10 cellular contexts compared by ENCODE assay signal in the genomic region with DNA sequence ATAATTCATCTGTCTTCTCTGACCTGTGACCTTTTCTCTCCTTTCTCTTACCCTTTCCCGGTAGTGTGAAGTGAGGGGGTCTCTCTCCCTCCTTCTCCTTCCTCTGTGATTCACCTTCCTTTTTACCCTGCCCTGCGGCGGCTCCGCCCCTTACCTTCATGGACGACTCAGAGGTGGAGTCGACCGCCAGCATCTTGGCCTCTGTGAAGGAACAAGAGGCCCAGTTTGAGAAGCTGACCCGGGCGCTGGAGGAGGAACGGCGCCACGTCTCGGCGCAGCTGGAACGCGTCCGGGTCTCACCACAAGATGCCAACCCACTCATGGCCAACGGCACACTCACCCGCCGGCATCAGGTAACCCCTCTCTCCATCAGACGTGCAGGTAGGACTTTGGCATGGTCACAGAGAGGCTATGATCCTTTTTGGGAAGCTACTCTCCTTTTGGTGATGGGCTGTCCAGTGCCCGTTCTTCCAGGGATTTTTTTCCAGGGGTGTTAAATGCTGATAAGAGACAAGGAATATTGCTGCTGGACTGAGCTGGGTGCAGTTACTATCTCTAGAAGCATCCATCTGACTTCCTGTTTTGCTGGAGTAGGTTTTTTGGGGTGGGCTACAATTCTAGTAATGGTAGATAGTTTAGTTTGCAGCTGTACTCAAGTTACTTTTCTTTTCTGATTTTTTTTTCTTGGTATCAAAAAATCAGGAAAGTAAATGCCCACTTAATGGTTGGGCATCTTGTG. TPM values are rescaled to one million over a fixed set of nuclear protein-coding genes. Genes with fewer than 3 reads are reported as not detected.
DNase-seq lines count a peak whose midpoint lies in the region; ATAC-seq and TF ChIP-seq lines count a peak whose summit lies in the region.
"Had no signal": no experiment of that assay in that cellular context is flagged by ENCODE, and none has a peak within 500 bp of the region (broad histone marks: within the 10 kb centered on the region; RNA-seq: fewer than 3 reads in every experiment).

No MANE protein-coding gene starts in this region.

- H3K4me1 Mint-ChIP-seq in H9, result peaks cover 33 to 39% of the 10 kb centered on the region in 2 experiments
- peaks cover 36 to 73% of the 10 kb centered on the region in 2 donors for H3K4me1 Mint-ChIP-seq in stimulated activated naive B cell treated with anti-CD40 and anti-IgM and Interleukin-4, amounts not matched to agents 10 μg/mL and 1 μg/mL and 100 μg/mL, for 72 hours

- H3K27ac Mint-ChIP-seq in H9, result peak overlapping the region in 2 of 3 experiments; percentile 69 to 88; a peak in 4 of 7 replicates
- H3K27ac Mint-ChIP-seq in stimulated activated naive B cell treated with anti-CD40 and anti-IgM and Interleukin-4, amounts not matched to agents 10 μg/mL and 1 μg/mL and 100 μg/mL, for 72 hours, result peak overlapping the region; percentile 90

- no peaks in the 10 kb centered on the region for H3F3A ChIP-seq in GM23248 (ENCODE audit: insufficient read depth)

- WGBS in H9 (ENCODE audit: extremely low coverage, insufficient read length, low lambda C conversion rate), result no CpG with 5 or more reads among the region's 22 CpGs
- 77 to 86% methylated on average over 4 to 7 of the region's 22 CpGs for WGBS in esophagus squamous epithelium, 2 donors
- WGBS in GM23248 (ENCODE audit: low coverage in 1 of 2, low lambda C conversion rate in 2 of 2, missing lambda C conversion rate in 2 of 2), 2 experiments, result 91 to 92% methylated on average over 22 of the region's 22 CpGs

- peaks cover 60% of the 10 kb centered on the region for H3K36me3 ChIP-seq in RWPE2 (ENCODE audit: low read depth)
- peaks cover 5 to 54% (median 13%) of the 10 kb centered on the region in 3 donors for H3K36me3 ChIP-seq in esophagus squamous epithelium
- peaks cover 9% of the 10 kb centered on the region; the same call in 1 of the 2 replicates for H3K36me3 ChIP-seq in GM23248 (ENCODE audit: low read depth)

- no peaks in the 10 kb centered on the region for H3K9me2 ChIP-seq in GM23248 (ENCODE audit: insufficient read depth)

- peaks cover 18% of the 10 kb centered on the region for H3K79me1 ChIP-seq in H9 (ENCODE audit: insufficient read depth, low read depth, low read length, poor library complexity, severe bottlenecking)

- H3K4me2 ChIP-seq in H9 (ENCODE audit: insufficient read depth, insufficient read length, low read length), result no peak overlapping the region
- H3K4me2 ChIP-seq in GM23248 (ENCODE audit: unreplicated experiment), result no peak overlapping the region

- DNase-seq in H9 (peak; percentile 54), RWPE2 (ENCODE audit: low spot score) (peak; percentile 70), esophagus squamous epithelium (lab: John Stamatoyannopoulos, UW) (no peak), omental fat pad (ENCODE audit: low spot score) (no peak), GM23248 (no peak)
- DNase-seq in stimulated activated naive B cell treated with anti-CD40 and anti-IgM and Interleukin-4, amounts not matched to agents 10 μg/mL and 1 μg/mL and 100 μg/mL, for 72 hours, result no peak
- DNase-seq: kidney glomerular epithelial cell, NCI-H1105 had no signal

- no peak overlapping the region for H2AFZ ChIP-seq in H9 (ENCODE audit: low read length)
- H2AFZ ChIP-seq in GM23248, result no peak overlapping the region

- H4K20me1 ChIP-seq in H9 (ENCODE audit: control insufficient read depth, insufficient read depth, insufficient read length), result no peaks in the 10 kb centered on the region
- peaks cover 12% of the 10 kb centered on the region; the same call in 1 of the 2 replicates for H4K20me1 ChIP-seq in GM23248 (ENCODE audit: insufficient read depth)

- H2BK20ac ChIP-seq in H9 (ENCODE audit: low read depth, low read length, poor library complexity, severe bottlenecking), result no peak overlapping the region

- H2BK120ac ChIP-seq in H9 (ENCODE audit: low read depth, low read length, poor library complexity, severe bottlenecking), result no peak overlapping the region

- peaks cover 9% of the 10 kb centered on the region; the same call in 1 of the 2 replicates for H3K4me1 ChIP-seq in H9 (ENCODE audit: insufficient read depth, low read length)
- H3K4me1 ChIP-seq in RWPE2 (ENCODE audit: insufficient read depth, poor library complexity, severe bottlenecking), result peaks cover 59% of the 10 kb centered on the region
- peaks cover 35 to 96% (median 60%) of the 10 kb centered on the region in 3 donors for H3K4me1 ChIP-seq in esophagus squamous epithelium
- peaks cover 23% of the 10 kb centered on the region for H3K4me1 ChIP-seq in GM23248 (ENCODE audit: insufficient read depth)

- H3K36me3 Mint-ChIP-seq in H9 (ENCODE audit: insufficient read depth in 1 of 3, low read depth in 3 of 3), result peaks cover 21 to 53% (median 53%) of the 10 kb centered on the region in 3 experiments
- H3K36me3 Mint-ChIP-seq in stimulated activated naive B cell treated with anti-CD40 and anti-IgM and Interleukin-4, amounts not matched to agents 10 μg/mL and 1 μg/mL and 100 μg/mL, for 72 hours, result peaks cover 22 to 35% of the 10 kb centered on the region in 2 donors

- H4K5ac ChIP-seq in H9 (ENCODE audit: insufficient read length, low read depth, low read length), result no peak overlapping the region

- H3K27me3 Mint-ChIP-seq in H9 (ENCODE audit: low read depth), result no peaks in the 10 kb centered on the region
- H3K27me3 Mint-ChIP-seq in stimulated activated naive B cell treated with anti-CD40 and anti-IgM and Interleukin-4, amounts not matched to agents 10 μg/mL and 1 μg/mL and 100 μg/mL, for 72 hours, result no peaks in the 10 kb centered on the region

- no peak overlapping the region for H3K4me3 Mint-ChIP-seq in H9
- H3K4me3 Mint-ChIP-seq in stimulated activated naive B cell treated with anti-CD40 and anti-IgM and Interleukin-4, amounts not matched to agents 10 μg/mL and 1 μg/mL and 100 μg/mL, for 72 hours, result peak overlapping the region in 1 of 2 donors; percentile 59

- H2BK12ac ChIP-seq in H9 (ENCODE audit: insufficient read length, low read depth, low read length), result no peak overlapping the region

- H3K18ac ChIP-seq in H9 (ENCODE audit: insufficient read length, low read depth, low read length), result no peak overlapping the region

- H3K27ac ChIP-seq in H9 (ENCODE audit: insufficient read length, low read depth, low read length) (no peak overlapping the region), RWPE2 (ENCODE audit: poor library complexity, severe bottlenecking) (peak overlapping the region; percentile 90), esophagus squamous epithelium (peak overlapping the region; percentile 68 to 92 (median 82)), GM23248 (no peak overlapping the region)

- no peak for TF ChIP-seq POLR2A in esophagus squamous epithelium (IDR thresholded peaks at IDR 0.05)

- no peak overlapping the region for H4K8ac ChIP-seq in H9 (replicated peaks; ENCODE audit: insufficient read length, low read depth, low read length)

- intact Hi-C loops in esophagus squamous epithelium (cut with DNase I), result no loop called here

- H3T11ph ChIP-seq in H9 (ENCODE audit: low read length), result no peak overlapping the region

- no peak overlapping the region for H3K4ac ChIP-seq in H9 (ENCODE audit: low read depth, low read length)

- H2AK5ac ChIP-seq in H9 (ENCODE audit: insufficient read length, low read length), result no peak overlapping the region

- H3K23ac ChIP-seq in H9 (ENCODE audit: insufficient read length, low read depth, low read length), result no peak overlapping the region

- no peak overlapping the region for H3K14ac ChIP-seq in H9 (ENCODE audit: insufficient read depth, low read length)

- H3K9me3 ChIP-seq in H9 (ENCODE audit: control insufficient read depth, low read depth, low read length), result no peaks in the 10 kb centered on the region
- no peaks in the 10 kb centered on the region for H3K9me3 ChIP-seq in RWPE2 (ENCODE audit: severe bottlenecking)
- no peaks in the 10 kb centered on the region for H3K9me3 ChIP-seq in esophagus squamous epithelium
- no peaks in the 10 kb centered on the region for H3K9me3 ChIP-seq in GM23248 (ENCODE audit: low read depth)

- no peaks in the 10 kb centered on the region for H3K9me3 Mint-ChIP-seq in H9
- H3K9me3 Mint-ChIP-seq in stimulated activated naive B cell treated with anti-CD40 and anti-IgM and Interleukin-4, amounts not matched to agents 10 μg/mL and 1 μg/mL and 100 μg/mL, for 72 hours, result peaks cover 0 to 2% of the 10 kb centered on the region in 2 donors

- H3K56ac ChIP-seq in H9 (ENCODE audit: insufficient read length, low read depth, low read length), result no peak overlapping the region

- no peak overlapping the region for H2BK15ac ChIP-seq in H9 (ENCODE audit: low read depth, low read length)

- H3K27me3 ChIP-seq in H9 (ENCODE audit: insufficient read depth, low read length) (no peaks in the 10 kb centered on the region), RWPE2 (ENCODE audit: insufficient read depth, poor library complexity, severe bottlenecking) (no peaks in the 10 kb centered on the region), esophagus squamous epithelium (no peaks in the 10 kb centered on the region), GM23248 (replicated peaks; ENCODE audit: insufficient read depth) (no peaks in the 10 kb centered on the region)

- H3K79me2 ChIP-seq in H9 (ENCODE audit: insufficient read depth, low read length) (peaks cover 30% of the 10 kb centered on the region; the same call in 1 of the 2 replicates), GM23248 (ENCODE audit: insufficient read depth) (peaks cover 100% of the 10 kb centered on the region)

- H4K91ac ChIP-seq in H9 (ENCODE audit: insufficient read length, low read depth, low read length), result no peak overlapping the region

- no peak overlapping the region for H3K9ac ChIP-seq in H9 (ENCODE audit: extremely low read depth, insufficient read length, low read length)
- no peak overlapping the region for H3K9ac ChIP-seq in GM23248

- no peak for TF ChIP-seq CTCF in H9 (conservative IDR thresholded peaks at IDR 0.05)
- no peak for TF ChIP-seq CTCF in RWPE2 (IDR thresholded peaks at IDR 0.05; ENCODE audit: poor library complexity, severe bottlenecking)
- TF ChIP-seq CTCF in esophagus squamous epithelium (IDR thresholded peaks at IDR 0.05), result no peak
- no peak for TF ChIP-seq CTCF in omental fat pad (IDR thresholded peaks at IDR 0.05)

- in situ Hi-C loops in GM23248 (cut with MboI), result no loop called here

- ATAC-seq in RWPE2 (ENCODE audit: low read depth), result no peak
- ATAC-seq in stimulated activated naive B cell treated with anti-CD40 and anti-IgM and Interleukin-4, amounts not matched to agents 10 μg/mL and 1 μg/mL and 100 μg/mL, for 72 hours (replicated peaks), result peak; percentile 6 to 10
- ATAC-seq in omental fat pad (ENCODE audit: low FRiP score), result no peak
- no peak for ATAC-seq in GM18868 (IDR thresholded peaks at IDR 0.05; ENCODE audit: unreplicated experiment)

- no peak overlapping the region for H2BK5ac ChIP-seq in H9 (ENCODE audit: insufficient read length, low read length)

- H3K4me3 ChIP-seq in RWPE2 (ENCODE audit: severe bottlenecking), result no peak overlapping the region
- no peak overlapping the region for H3K4me3 ChIP-seq in esophagus squamous epithelium
- no peak overlapping the region for H3K4me3 ChIP-seq in GM23248

- no peaks in the 10 kb centered on the region for H3K23me2 ChIP-seq in H9 (ENCODE audit: insufficient read length, low read depth, low read length, poor library complexity, severe bottlenecking)

RNA-seq across cellular contexts. Expression of gene CTNND1, which starts 29.9 kb away (rescaled TPM):
- total RNA-seq in H9 (2021) (164 and 166 TPM in 2 replicates), esophagus squamous epithelium (100 to 1,000 TPM; 230 to 308 (median 271) TPM), omental fat pad (100 to 1,000 TPM in 2 of 4 donors, 10 to 100 TPM in 2; 85.5 to 174 (median 105) TPM)
- 94.2 and 101 TPM in 2 replicates for total RNA-seq in GM23248 (2014; rRNA removed; shearing (Covaris generic))
- polyA plus RNA-seq in GM23248 (2016; fragmentation: Nextera tagmentation; extraction: Ambion mirVana), result 64.5 and 66.9 TPM in 2 replicates

RNA-seq across cellular contexts. Expression of gene BTBD18, which starts 39.9 kb away (rescaled TPM):
- not detected in 2 replicates for total RNA-seq in H9 (2021)
- total RNA-seq in esophagus squamous epithelium, result not detected
- not detected for total RNA-seq in omental fat pad
- not detected in 2 replicates for total RNA-seq in GM23248 (2014; rRNA removed; shearing (Covaris generic))
- polyA plus RNA-seq in GM23248 (2016; fragmentation: Nextera tagmentation; extraction: Ambion mirVana), result 0.10 TPM in 1 of 2 replicates, not detected in the other
- total RNA-seq: cerebellum had no signal

RNA-seq across cellular contexts. Expression of gene SELENOH, which starts 50.2 kb away (rescaled TPM):
- total RNA-seq in H9 (2021) (251 and 271 TPM in 2 replicates), esophagus squamous epithelium (100 to 1,000 TPM in 2 of 4 donors, 10 to 100 TPM in 2; 75.2 to 166 (median 112) TPM), omental fat pad (100 to 1,000 TPM; 101 to 123 (median 113) TPM)
- 96.6 and 123 TPM in 2 replicates for total RNA-seq in GM23248 (2014; rRNA removed; shearing (Covaris generic))
- 181 and 184 TPM in 2 replicates for polyA plus RNA-seq in GM23248 (2016; fragmentation: Nextera tagmentation; extraction: Ambion mirVana)

Comparison
In these comparisons a context has a peak if more than half of its experiments do, and no peak if none do; other contexts are left out.
1. DNase-seq: peak in H9 (single experiment) and RWPE2 (single experiment); none in esophagus squamous epithelium (single experiment), stimulated activated naive B cell treated with anti-CD40 and anti-IgM and Interleukin-4, amounts not matched to agents 10 μg/mL and 1 μg/mL and 100 μg/mL, for 72 hours (single experiment), omental fat pad (single experiment) and GM23248 (single experiment).
2. H3K27ac ChIP-seq: peak in RWPE2 (single experiment) and esophagus squamous epithelium (4 of 4); none in H9 (single experiment) and GM23248 (single experiment).
3. ATAC-seq: peak in stimulated activated naive B cell treated with anti-CD40 and anti-IgM and Interleukin-4, amounts not matched to agents 10 μg/mL and 1 μg/mL and 100 μg/mL, for 72 hours (2 of 2); none in RWPE2 (single experiment), omental fat pad (single experiment) and GM18868 (single experiment).